Comparison of ENCODE assay signal across 1 cellular context in the genomic region with DNA sequence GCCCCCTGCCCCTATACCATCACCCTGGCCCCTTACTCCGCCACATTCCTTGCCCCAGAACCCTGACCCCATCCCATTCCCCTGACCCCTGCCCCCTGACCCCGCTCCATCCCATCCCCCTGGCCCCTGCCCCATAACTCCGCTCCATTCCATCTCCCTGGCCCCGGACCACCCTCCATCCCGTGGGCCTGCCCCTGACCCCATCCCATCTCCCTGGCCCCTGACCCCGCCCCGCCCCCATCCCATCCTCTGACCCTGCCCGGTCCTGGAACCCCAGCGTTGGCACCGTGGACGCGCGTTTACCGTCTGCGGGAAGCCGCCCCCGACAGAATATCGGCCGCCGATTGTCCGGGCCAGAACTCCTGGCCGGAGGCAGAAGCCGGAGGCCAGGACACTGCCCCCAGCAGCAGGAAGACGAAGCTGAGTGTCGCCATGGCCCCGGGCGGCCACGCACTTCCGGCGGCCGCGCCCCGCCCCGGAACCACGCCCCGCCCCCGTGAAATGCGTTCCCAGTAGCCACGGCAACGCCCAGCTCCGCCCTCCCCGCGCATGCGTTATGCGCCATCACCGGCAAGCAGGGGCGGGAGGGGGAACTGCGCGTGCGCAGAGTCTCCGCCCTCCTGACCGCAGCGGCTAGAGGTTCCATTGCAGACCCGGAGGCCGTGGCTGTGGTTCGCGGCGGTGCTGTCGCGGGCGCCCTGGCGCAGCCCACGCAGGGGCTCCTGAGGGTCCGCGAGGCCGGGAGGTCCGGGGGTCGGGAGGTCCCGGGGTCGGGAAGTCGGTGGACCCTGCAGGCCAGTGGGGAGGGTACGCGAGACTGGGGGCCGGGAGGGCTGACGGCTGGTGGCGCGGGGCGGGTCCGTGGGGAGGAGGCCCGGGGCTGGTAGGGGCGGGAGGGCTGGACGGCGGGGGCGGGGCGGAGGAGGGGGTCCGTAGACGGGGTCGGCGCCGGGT.
TF ChIP-seq lines count a peak whose summit lies in the region.

A gene with protein sequence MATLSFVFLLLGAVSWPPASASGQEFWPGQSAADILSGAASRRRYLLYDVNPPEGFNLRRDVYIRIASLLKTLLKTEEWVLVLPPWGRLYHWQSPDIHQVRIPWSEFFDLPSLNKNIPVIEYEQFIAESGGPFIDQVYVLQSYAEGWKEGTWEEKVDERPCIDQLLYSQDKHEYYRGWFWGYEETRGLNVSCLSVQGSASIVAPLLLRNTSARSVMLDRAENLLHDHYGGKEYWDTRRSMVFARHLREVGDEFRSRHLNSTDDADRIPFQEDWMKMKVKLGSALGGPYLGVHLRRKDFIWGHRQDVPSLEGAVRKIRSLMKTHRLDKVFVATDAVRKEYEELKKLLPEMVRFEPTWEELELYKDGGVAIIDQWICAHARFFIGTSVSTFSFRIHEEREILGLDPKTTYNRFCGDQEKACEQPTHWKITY (minus strand): TSS at position 458 of the 954 bp plus-strand sequence. CDS start 24 bp downstream, at position 434.

TF ChIP-seq in HepG2, 621 proteins besides CTCF, POLR2A, EP300 and RAD21 (continued from another document and continues in another):
- TF ChIP-seq, protein P1, sequence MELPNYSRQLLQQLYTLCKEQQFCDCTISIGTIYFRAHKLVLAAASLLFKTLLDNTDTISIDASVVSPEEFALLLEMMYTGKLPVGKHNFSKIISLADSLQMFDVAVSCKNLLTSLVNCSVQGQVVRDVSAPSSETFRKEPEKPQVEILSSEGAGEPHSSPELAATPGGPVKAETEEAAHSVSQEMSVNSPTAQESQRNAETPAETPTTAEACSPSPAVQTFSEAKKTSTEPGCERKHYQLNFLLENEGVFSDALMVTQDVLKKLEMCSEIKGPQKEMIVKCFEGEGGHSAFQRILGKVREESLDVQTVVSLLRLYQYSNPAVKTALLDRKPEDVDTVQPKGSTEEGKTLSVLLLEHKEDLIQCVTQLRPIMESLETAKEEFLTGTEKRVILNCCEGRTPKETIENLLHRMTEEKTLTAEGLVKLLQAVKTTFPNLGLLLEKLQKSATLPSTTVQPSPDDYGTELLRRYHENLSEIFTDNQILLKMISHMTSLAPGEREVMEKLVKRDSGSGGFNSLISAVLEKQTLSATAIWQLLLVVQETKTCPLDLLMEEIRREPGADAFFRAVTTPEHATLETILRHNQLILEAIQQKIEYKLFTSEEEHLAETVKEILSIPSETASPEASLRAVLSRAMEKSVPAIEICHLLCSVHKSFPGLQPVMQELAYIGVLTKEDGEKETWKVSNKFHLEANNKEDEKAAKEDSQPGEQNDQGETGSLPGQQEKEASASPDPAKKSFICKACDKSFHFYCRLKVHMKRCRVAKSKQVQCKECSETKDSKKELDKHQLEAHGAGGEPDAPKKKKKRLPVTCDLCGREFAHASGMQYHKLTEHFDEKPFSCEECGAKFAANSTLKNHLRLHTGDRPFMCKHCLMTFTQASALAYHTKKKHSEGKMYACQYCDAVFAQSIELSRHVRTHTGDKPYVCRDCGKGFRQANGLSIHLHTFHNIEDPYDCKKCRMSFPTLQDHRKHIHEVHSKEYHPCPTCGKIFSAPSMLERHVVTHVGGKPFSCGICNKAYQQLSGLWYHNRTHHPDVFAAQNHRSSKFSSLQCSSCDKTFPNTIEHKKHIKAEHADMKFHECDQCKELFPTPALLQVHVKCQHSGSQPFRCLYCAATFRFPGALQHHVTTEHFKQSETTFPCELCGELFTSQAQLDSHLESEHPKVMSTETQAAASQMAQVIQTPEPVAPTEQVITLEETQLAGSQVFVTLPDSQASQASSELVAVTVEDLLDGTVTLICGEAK (IDR thresholded peaks at IDR 0.05) = peak; percentile 50; the same call in 1 of the 2 replicates
- TF ChIP-seq, protein P1 (CRISPR knock-in tag; IDR thresholded peaks at IDR 0.05) = no peak
- TF ChIP-seq KLF15 (CRISPR knock-in tag; IDR thresholded peaks at IDR 0.05; ENCODE audit: borderline replicate concordance) (no peak), TAF15 (IDR thresholded peaks at IDR 0.05; ENCODE audit: low read depth, low read length, poor library complexity, severe bottlenecking) (no peak), TCF7L2 (IDR thresholded peaks at IDR 0.05; ENCODE audit: low read depth, low read length) (no peak), TEAD3 (CRISPR knock-in tag; optimal IDR thresholded peaks at IDR 0.05; ENCODE audit: borderline replicate concordance) (peak; percentile 88), MED1 (CRISPR knock-in tag; IDR thresholded peaks at IDR 0.05) (no peak), MXD4 (CRISPR knock-in tag; IDR thresholded peaks at IDR 0.05) (peak; percentile 36; the same call in 1 of the 2 replicates), CBX1 (IDR thresholded peaks at IDR 0.05; ENCODE audit: low read depth) (no peak), ZNF224 (CRISPR knock-in tag; IDR thresholded peaks at IDR 0.05) (no peak), ZSCAN5A (CRISPR knock-in tag; IDR thresholded peaks at IDR 0.05; ENCODE audit: borderline replicate concordance) (no peak), KLF9 (CRISPR knock-in tag; IDR thresholded peaks at IDR 0.05; ENCODE audit: low read depth) (no peak; the same call in 1 of the 2 replicates), MTF2 (CRISPR knock-in tag; IDR thresholded peaks at IDR 0.05; ENCODE audit: borderline replicate concordance) (no peak), ZNF572 (CRISPR knock-in tag; IDR thresholded peaks at IDR 0.05) (no peak), ATF1 (CRISPR knock-in tag; IDR thresholded peaks at IDR 0.05) (no peak), GATAD1 (CRISPR knock-in tag; IDR thresholded peaks at IDR 0.05) (peak; percentile 89), ZZZ3 (CRISPR knock-in tag; IDR thresholded peaks at IDR 0.05; ENCODE audit: borderline replicate concordance) (no peak), ZNF768 (CRISPR knock-in tag; IDR thresholded peaks at IDR 0.05) (peak; percentile 33; the same call in 1 of the 2 replicates), CEBPZ (IDR thresholded peaks at IDR 0.05; ENCODE audit: low read length) (no peak), ZNF674 (CRISPR knock-in tag; IDR thresholded peaks at IDR 0.05; ENCODE audit: low read depth) (no peak)
- TF ChIP-seq, protein P2, sequence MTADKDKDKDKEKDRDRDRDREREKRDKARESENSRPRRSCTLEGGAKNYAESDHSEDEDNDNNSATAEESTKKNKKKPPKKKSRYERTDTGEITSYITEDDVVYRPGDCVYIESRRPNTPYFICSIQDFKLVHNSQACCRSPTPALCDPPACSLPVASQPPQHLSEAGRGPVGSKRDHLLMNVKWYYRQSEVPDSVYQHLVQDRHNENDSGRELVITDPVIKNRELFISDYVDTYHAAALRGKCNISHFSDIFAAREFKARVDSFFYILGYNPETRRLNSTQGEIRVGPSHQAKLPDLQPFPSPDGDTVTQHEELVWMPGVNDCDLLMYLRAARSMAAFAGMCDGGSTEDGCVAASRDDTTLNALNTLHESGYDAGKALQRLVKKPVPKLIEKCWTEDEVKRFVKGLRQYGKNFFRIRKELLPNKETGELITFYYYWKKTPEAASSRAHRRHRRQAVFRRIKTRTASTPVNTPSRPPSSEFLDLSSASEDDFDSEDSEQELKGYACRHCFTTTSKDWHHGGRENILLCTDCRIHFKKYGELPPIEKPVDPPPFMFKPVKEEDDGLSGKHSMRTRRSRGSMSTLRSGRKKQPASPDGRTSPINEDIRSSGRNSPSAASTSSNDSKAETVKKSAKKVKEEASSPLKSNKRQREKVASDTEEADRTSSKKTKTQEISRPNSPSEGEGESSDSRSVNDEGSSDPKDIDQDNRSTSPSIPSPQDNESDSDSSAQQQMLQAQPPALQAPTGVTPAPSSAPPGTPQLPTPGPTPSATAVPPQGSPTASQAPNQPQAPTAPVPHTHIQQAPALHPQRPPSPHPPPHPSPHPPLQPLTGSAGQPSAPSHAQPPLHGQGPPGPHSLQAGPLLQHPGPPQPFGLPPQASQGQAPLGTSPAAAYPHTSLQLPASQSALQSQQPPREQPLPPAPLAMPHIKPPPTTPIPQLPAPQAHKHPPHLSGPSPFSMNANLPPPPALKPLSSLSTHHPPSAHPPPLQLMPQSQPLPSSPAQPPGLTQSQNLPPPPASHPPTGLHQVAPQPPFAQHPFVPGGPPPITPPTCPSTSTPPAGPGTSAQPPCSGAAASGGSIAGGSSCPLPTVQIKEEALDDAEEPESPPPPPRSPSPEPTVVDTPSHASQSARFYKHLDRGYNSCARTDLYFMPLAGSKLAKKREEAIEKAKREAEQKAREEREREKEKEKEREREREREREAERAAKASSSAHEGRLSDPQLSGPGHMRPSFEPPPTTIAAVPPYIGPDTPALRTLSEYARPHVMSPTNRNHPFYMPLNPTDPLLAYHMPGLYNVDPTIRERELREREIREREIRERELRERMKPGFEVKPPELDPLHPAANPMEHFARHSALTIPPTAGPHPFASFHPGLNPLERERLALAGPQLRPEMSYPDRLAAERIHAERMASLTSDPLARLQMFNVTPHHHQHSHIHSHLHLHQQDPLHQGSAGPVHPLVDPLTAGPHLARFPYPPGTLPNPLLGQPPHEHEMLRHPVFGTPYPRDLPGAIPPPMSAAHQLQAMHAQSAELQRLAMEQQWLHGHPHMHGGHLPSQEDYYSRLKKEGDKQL (CRISPR knock-in tag; IDR thresholded peaks at IDR 0.05; ENCODE audit: low read depth) = no peak
- TF ChIP-seq, protein P3, sequence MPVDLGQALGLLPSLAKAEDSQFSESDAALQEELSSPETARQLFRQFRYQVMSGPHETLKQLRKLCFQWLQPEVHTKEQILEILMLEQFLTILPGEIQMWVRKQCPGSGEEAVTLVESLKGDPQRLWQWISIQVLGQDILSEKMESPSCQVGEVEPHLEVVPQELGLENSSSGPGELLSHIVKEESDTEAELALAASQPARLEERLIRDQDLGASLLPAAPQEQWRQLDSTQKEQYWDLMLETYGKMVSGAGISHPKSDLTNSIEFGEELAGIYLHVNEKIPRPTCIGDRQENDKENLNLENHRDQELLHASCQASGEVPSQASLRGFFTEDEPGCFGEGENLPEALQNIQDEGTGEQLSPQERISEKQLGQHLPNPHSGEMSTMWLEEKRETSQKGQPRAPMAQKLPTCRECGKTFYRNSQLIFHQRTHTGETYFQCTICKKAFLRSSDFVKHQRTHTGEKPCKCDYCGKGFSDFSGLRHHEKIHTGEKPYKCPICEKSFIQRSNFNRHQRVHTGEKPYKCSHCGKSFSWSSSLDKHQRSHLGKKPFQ (CRISPR knock-in tag; IDR thresholded peaks at IDR 0.05; ENCODE audit: insufficient replicate concordance) = no peak
